Comparison of ENCODE assay signal across 29 cellular contexts in genomic region chr4:3499710-3500109, GRCh38. TPM values are rescaled to one million over a fixed set of nuclear protein-coding genes. Genes with fewer than 3 reads are reported as not detected.
"Had no signal": no experiment of that assay in that cellular context is flagged by ENCODE, and none has a peak within 500 bp of the region (broad histone marks: within the 10 kb centered on the region; RNA-seq: fewer than 3 reads in every experiment).

No MANE protein-coding gene starts in this region.

- ATAC-seq: naive thymus-derived CD4-positive, alpha-beta T cell; natural killer cell; pancreas; right lobe of liver; stimulated activated memory B cell treated with anti-CD40 and anti-IgM and Interleukin-4, amounts not matched to agents 10 μg/mL and 1 μg/mL and 100 μg/mL, for 72 hours had no signal

- H3K4me3 ChIP-seq: neural progenitor cell, pancreas, prostate gland, right atrium auricular region, right lobe of liver, skin epidermis, smooth muscle cell, spleen, thoracic aorta, thyroid gland, tibial nerve, upper lobe of left lung, vagina had no signal

- H3K9me3 ChIP-seq: neutrophil, pancreas, prostate gland, right atrium auricular region, right lobe of liver, spleen, thoracic aorta, thyroid gland, tibial nerve, upper lobe of left lung, vagina had no signal

- H3K36me3 ChIP-seq: neural progenitor cell, prostate gland, thyroid gland, vagina had no signal

- H3K4me2 ChIP-seq: neural progenitor cell, smooth muscle cell had no signal

- H3K4me1 ChIP-seq: pancreas, prostate gland, right lobe of liver, thyroid gland, tibial nerve, upper lobe of left lung had no signal

- H3K9ac ChIP-seq: neural progenitor cell had no signal

- H2AFZ ChIP-seq: neural progenitor cell had no signal

- DNase-seq: naive thymus-derived CD4-positive, alpha-beta T cell; natural killer cell; retina; right lobe of liver; spleen; stimulated activated CD4-positive, alpha-beta T cell treated with anti-CD3 and anti-CD28 coated beads, Interleukin-12 subunit alpha, Interleukin-12 subunit beta, amount 100 ng/mL, for 4 hours; stimulated activated CD4-positive, alpha-beta T cell treated with anti-CD3 and anti-CD28 coated beads, Interleukin-1b, Interleukin-23, amount 100 ng/mL, for 48 hours; stimulated activated CD4-positive, alpha-beta T cell treated with anti-CD3 and anti-CD28 coated beads, Interleukin-4, amount 100 ng/mL, for 1 hour; stimulated activated CD4-positive, alpha-beta T cell treated with anti-CD3 and anti-CD28 coated beads, Interleukin-4, amount 100 ng/mL, for 4 hours; stimulated activated CD8-positive, alpha-beta memory T cell treated with anti-CD3 and anti-CD28 coated beads, Interleukin-4, amount 100 ng/mL, for 48 hours; stimulated activated naive CD4-positive, alpha-beta T cell; thyroid gland; trophoblast cell had no signal

- H3K27me3 ChIP-seq: pancreas, right atrium auricular region, right lobe of liver, thyroid gland, upper lobe of left lung, vagina had no signal

- H3K27ac ChIP-seq: neural progenitor cell, neutrophil, pancreas, prostate gland, right lobe of liver, skin epidermis, spleen, thoracic aorta, thyroid gland, tibial nerve, upper lobe of left lung, vagina had no signal

RNA-seq across cellular contexts. Expression of gene DOK7, which starts 36.6 kb away (rescaled TPM):
- total RNA-seq: naive thymus-derived CD4-positive, alpha-beta T cell; omental fat pad; osteocyte; smooth muscle cell had no signal
- polyA plus RNA-seq: naive thymus-derived CD4-positive, alpha-beta T cell; smooth muscle cell had no signal

RNA-seq across cellular contexts. Expression of gene HGFAC, which starts 57.9 kb away (rescaled TPM):
- total RNA-seq: omental fat pad, pulmonary artery endothelial cell, right atrium auricular region, tibial nerve, ureter, vagina had no signal
- polyA plus RNA-seq: naive thymus-derived CD4-positive, alpha-beta T cell; smooth muscle cell had no signal
